9 cellular contexts compared by ENCODE assay signal in the genomic region with DNA sequence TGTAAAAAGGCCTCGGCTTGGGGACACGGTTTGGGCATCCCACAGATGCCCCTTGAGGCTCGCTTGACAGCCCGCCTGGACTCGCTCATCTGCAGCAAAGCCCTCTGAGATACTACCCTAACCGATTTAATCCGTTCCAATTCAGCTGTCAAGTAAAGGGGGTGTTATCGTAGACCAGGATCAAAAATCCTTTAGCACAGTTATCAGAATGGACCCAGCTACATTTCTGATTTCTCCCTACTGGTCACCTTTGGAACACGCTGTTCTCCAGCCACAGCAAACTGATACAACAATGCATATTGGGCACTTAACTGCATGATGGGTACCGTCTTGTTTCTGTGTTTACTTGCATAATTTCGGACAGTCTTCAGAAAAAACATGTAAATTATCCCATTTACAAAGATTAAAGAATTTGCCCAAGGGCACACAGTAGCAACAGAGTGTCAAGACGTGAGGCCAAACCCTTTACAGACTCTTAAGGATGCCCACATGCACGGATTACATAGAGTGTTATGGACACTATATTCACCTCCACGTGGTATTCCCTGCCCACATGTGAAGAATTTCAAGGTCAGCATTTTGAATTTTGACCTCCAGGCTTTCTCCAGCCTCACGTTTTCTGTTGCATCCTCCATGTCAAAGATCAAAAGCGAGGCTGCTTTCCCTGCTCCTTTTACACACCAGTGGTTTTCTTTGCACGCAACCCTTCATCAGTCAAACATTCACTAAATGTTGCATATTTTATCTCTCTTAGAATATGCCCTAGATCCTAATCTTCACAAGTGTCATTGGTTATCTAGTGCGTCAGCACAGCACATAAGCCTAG. TPM values are rescaled to one million over a fixed set of nuclear protein-coding genes. Genes with fewer than 3 reads are reported as not detected.
DNase-seq lines count a peak whose midpoint lies in the region; ATAC-seq lines count a peak whose summit lies in the region.
"Had no signal": no experiment of that assay in that cellular context is flagged by ENCODE, and none has a peak within 500 bp of the region (broad histone marks: within the 10 kb centered on the region; RNA-seq: fewer than 3 reads in every experiment).

No MANE protein-coding gene starts in this region.

- H3K36me3 Mint-ChIP-seq in central memory CD8-positive, alpha-beta T cell (ENCODE audit: insufficient read depth) = peaks cover 17% of the 10 kb centered on the region

- in situ Hi-C loops in ACHN (cut with HindIII; ENCODE audit: low pct_ligation_motif_present, low pct_unique_long_range_greater_than_20kb, low sequenced_read_pairs) = no loop called here

- peak; percentile 87 for DNase-seq in ACHN
- no peak for DNase-seq in central memory CD8-positive, alpha-beta T cell (ENCODE audit: low spot score in 2 of 2)
- DNase-seq in NCI-H345 treated with DMSO at 0.1 percent for 48 hours (lab: John Stamatoyannopoulos, UW; ENCODE audit: unreplicated experiment) = no peak
- no peak for DNase-seq in middle frontal gyrus (ENCODE audit: extremely low spot score, low spot score)
- no peak for DNase-seq in NCI-H2081 treated with DMSO at 0.1 percent for 48 hours (lab: John Stamatoyannopoulos, UW)
- DNase-seq: NCI-H524 treated with DMSO at 0.1 percent for 48 hours had no signal

- H3K27ac ChIP-seq in HUES64 (ENCODE audit: low read depth, low read length) (no peak overlapping the region), muscle layer of duodenum (ENCODE audit: low read length) (peak overlapping the region; percentile 98)

- H3K4me3 Mint-ChIP-seq in central memory CD8-positive, alpha-beta T cell = peak overlapping the region; percentile 81

- peak overlapping the region; percentile 69 for H3K4me3 ChIP-seq in HUES64 (ENCODE audit: low read length)
- H3K4me3 ChIP-seq in muscle layer of duodenum (ENCODE audit: low read depth in 1 of 2, low read length in 2 of 2) = peak overlapping the region; percentile 59 to 98

- 35% methylated on average over 18 of the region's 18 CpGs for WGBS in HUES64

- no peaks in the 10 kb centered on the region for H3K9me3 ChIP-seq in HUES64 (ENCODE audit: insufficient read depth, low read depth, low read length)
- H3K9me3 ChIP-seq in muscle layer of duodenum (ENCODE audit: control insufficient read depth in 1 of 2, low read length in 2 of 2) = no peaks in the 10 kb centered on the region

- H3K27ac Mint-ChIP-seq in central memory CD8-positive, alpha-beta T cell (ENCODE audit: low read depth) = no peak overlapping the region

- peaks cover 5% of the 10 kb centered on the region; the same call in 1 of the 2 replicates for H3K36me3 ChIP-seq in HUES64 (ENCODE audit: insufficient read depth, low read length)
- H3K36me3 ChIP-seq in muscle layer of duodenum (ENCODE audit: control insufficient read depth in 1 of 2, insufficient read depth in 2 of 2, low read length in 2 of 2) = peaks cover 0 to 4% of the 10 kb centered on the region in 2 donors

- peaks cover 26% of the 10 kb centered on the region for H3K4me1 Mint-ChIP-seq in central memory CD8-positive, alpha-beta T cell

- H3K27me3 Mint-ChIP-seq in central memory CD8-positive, alpha-beta T cell = no peaks in the 10 kb centered on the region

- H3K4me1 ChIP-seq in HUES64 (ENCODE audit: insufficient read depth, low read length) (peaks cover 35% of the 10 kb centered on the region), muscle layer of duodenum (ENCODE audit: control insufficient read depth in 1 of 2, insufficient read depth in 2 of 2, low read length in 2 of 2) (peaks cover 6 to 13% of the 10 kb centered on the region in 2 donors)

- H3K9me3 Mint-ChIP-seq in central memory CD8-positive, alpha-beta T cell = no peaks in the 10 kb centered on the region

- H3K9ac ChIP-seq in HUES64 (ENCODE audit: low read depth, low read length) = peak overlapping the region; percentile 83; the same call in 1 of the 2 replicates

- no peak for ATAC-seq in central memory CD8-positive, alpha-beta T cell (replicated peaks; ENCODE audit: extremely low read depth, poor library complexity, severe bottlenecking)
- ATAC-seq in GM18867 (IDR thresholded peaks at IDR 0.05; ENCODE audit: unreplicated experiment) = no peak

- H3K27me3 ChIP-seq in HUES64 (ENCODE audit: insufficient read depth, low read length) (peaks cover 64% of the 10 kb centered on the region), muscle layer of duodenum (ENCODE audit: low read depth, low read length) (no peaks in the 10 kb centered on the region)

RNA-seq across cellular contexts. Expression of gene DUSP6, which starts 3.2 kb away (rescaled TPM):
- polyA plus RNA-seq in HUES64 (2013, experiment 1 of 2) = 124 TPM
- 138 TPM for polyA plus RNA-seq in HUES64 (2013, experiment 2 of 2)
